ENCODE assay signal across 1 cellular context in genomic region chr15:101372149-101372577, GRCh38.
TF ChIP-seq lines count a peak whose summit lies in the region.

No MANE protein-coding gene starts in this region.

TF ChIP-seq in HepG2, 621 proteins besides CTCF, POLR2A, EP300 and RAD21:
- TF ChIP-seq, protein P1, sequence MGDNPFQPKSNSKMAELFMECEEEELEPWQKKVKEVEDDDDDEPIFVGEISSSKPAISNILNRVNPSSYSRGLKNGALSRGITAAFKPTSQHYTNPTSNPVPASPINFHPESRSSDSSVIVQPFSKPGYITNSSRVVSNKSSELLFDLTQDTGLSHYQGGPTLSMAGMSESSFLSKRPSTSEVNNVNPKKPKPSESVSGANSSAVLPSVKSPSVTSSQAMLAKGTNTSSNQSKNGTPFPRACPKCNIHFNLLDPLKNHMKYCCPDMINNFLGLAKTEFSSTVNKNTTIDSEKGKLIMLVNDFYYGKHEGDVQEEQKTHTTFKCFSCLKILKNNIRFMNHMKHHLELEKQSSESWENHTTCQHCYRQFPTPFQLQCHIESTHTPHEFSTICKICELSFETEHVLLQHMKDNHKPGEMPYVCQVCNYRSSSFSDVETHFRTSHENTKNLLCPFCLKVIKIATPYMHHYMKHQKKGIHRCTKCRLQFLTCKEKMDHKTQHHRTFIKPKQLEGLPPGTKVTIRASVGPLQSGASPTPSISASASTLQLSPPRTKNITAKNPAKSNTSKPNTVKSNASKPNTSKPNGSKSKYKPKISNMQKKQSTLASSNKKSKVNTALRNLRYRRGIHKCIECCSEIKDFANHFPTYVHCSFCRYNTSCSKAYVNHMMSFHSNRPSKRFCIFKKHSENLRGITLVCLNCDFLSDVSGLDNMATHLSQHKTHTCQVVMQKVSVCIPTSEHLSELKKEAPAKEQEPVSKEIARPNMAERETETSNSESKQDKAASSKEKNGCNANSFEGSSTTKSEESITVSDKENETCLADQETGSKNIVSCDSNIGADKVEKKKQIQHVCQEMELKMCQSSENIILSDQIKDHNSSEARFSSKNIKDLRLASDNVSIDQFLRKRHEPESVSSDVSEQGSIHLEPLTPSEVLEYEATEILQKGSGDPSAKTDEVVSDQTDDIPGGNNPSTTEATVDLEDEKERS (CRISPR knock-in tag; IDR thresholded peaks at IDR 0.05) = no peak
- TF ChIP-seq, protein P2, sequence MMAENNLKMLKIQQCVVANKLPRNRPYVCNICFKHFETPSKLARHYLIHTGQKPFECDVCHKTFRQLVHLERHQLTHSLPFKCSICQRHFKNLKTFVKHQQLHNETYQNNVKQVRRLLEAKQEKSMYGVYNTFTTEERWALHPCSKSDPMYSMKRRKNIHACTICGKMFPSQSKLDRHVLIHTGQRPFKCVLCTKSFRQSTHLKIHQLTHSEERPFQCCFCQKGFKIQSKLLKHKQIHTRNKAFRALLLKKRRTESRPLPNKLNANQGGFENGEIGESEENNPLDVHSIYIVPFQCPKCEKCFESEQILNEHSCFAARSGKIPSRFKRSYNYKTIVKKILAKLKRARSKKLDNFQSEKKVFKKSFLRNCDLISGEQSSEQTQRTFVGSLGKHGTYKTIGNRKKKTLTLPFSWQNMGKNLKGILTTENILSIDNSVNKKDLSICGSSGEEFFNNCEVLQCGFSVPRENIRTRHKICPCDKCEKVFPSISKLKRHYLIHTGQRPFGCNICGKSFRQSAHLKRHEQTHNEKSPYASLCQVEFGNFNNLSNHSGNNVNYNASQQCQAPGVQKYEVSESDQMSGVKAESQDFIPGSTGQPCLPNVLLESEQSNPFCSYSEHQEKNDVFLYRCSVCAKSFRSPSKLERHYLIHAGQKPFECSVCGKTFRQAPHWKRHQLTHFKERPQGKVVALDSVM (CRISPR knock-in tag; IDR thresholded peaks at IDR 0.05) = no peak
- no peak for TF ChIP-seq TAF15 (IDR thresholded peaks at IDR 0.05; ENCODE audit: low read depth, low read length, poor library complexity, severe bottlenecking)
- TF ChIP-seq RARG (CRISPR knock-in tag; IDR thresholded peaks at IDR 0.05; ENCODE audit: low read depth) = no peak
- TF ChIP-seq HCFC1 (IDR thresholded peaks at IDR 0.05; ENCODE audit: low read depth, low read length) = no peak
- TF ChIP-seq, protein P3, sequence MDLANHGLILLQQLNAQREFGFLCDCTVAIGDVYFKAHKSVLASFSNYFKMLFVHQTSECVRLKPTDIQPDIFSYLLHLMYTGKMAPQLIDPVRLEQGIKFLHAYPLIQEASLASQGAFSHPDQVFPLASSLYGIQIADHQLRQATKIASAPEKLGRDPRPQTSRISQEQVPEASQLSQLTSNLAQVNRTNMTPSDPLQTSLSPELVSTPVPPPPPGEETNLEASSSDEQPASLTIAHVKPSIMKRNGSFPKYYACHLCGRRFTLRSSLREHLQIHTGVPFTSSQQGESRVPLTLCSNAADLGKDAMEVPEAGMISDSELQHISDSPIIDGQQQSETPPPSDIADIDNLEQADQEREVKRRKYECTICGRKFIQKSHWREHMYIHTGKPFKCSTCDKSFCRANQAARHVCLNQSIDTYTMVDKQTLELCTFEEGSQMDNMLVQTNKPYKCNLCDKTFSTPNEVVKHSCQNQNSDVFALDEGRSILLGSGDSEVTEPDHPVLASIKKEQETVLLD (CRISPR knock-in tag; IDR thresholded peaks at IDR 0.05; ENCODE audit: low read depth) = no peak
